Comparison of ENCODE assay signal across 30 cellular contexts in genomic region chr7:100840470-100841100, GRCh38. TPM values are rescaled to one million over a fixed set of nuclear protein-coding genes. Genes with fewer than 3 reads are reported as not detected.
DNase-seq lines count a peak whose midpoint lies in the region; TF ChIP-seq lines count a peak whose summit lies in the region.
"Had no signal": no experiment of that assay in that cellular context is flagged by ENCODE, and none has a peak within 500 bp of the region (broad histone marks: within the 10 kb centered on the region; RNA-seq: fewer than 3 reads in every experiment).

No MANE protein-coding gene starts in this region.

- no peaks in the 10 kb centered on the region for H4K20me1 ChIP-seq in smooth muscle cell (ENCODE audit: low read depth)

- H2BK5ac ChIP-seq in mesendoderm (ENCODE audit: low read length), result no peak overlapping the region

- H3K9me3 ChIP-seq in smooth muscle cell (replicated peaks; ENCODE audit: low read depth), result no peaks in the 10 kb centered on the region
- H3K9me3 ChIP-seq: ascending aorta, Caco-2 had no signal

- H3K9ac ChIP-seq in mesendoderm (ENCODE audit: low read length) (no peak overlapping the region), smooth muscle cell (ENCODE audit: low read depth) (no peak overlapping the region)

- H3K4me2 ChIP-seq in mesendoderm (ENCODE audit: low read length), result no peak overlapping the region
- peak overlapping the region; percentile 59 for H3K4me2 ChIP-seq in smooth muscle cell

- peak overlapping the region; percentile 62 for H2AFZ ChIP-seq in smooth muscle cell (ENCODE audit: low read depth)

- H3K4me3 ChIP-seq in mesendoderm (ENCODE audit: low read length) (no peak overlapping the region), smooth muscle cell (peak overlapping the region; percentile 8)
- H3K4me3 ChIP-seq: ascending aorta had no signal

- no peaks in the 10 kb centered on the region for H3K9me3 Mint-ChIP-seq in T-helper 2 cell treated with Interferon-gamma antibody and Interleukin-4, amounts not matched to agents 5 μg/mL and 100 μg/mL, for 36 hours
- H3K9me3 Mint-ChIP-seq: activated naive CD8-positive, alpha-beta T cell treated with anti-CD3 and anti-CD28 coated beads for 36 hours; effector memory CD8-positive, alpha-beta T cell; mesothelial cell of epicardium had no signal

- peak overlapping the region; percentile 9 for H3K27ac Mint-ChIP-seq in T-helper 2 cell treated with Interferon-gamma antibody and Interleukin-4, amounts not matched to agents 5 μg/mL and 100 μg/mL, for 36 hours
- H3K27ac Mint-ChIP-seq: activated CD8-positive, alpha-beta T cell treated with anti-CD3 and anti-CD28 coated beads, Interleukin-2, amount 10 ng/mL, durations not matched to agents 7 days and 5 days; activated naive CD8-positive, alpha-beta T cell treated with anti-CD3 and anti-CD28 coated beads for 36 hours had no signal

- no peak overlapping the region for H3K4ac ChIP-seq in mesendoderm (ENCODE audit: low read depth, low read length)

- H3K56ac ChIP-seq in mesendoderm (ENCODE audit: low read length), result peak overlapping the region; percentile 44

- no peaks in the 10 kb centered on the region for H3K79me1 ChIP-seq in mesendoderm (ENCODE audit: low read length)

- H3F3A ChIP-seq in smooth muscle cell (ENCODE audit: low read depth), result peaks cover 8% of the 10 kb centered on the region

- H3K36me3 Mint-ChIP-seq in T-helper 2 cell treated with Interferon-gamma antibody and Interleukin-4, amounts not matched to agents 5 μg/mL and 100 μg/mL, for 36 hours (ENCODE audit: low read depth), result no peaks in the 10 kb centered on the region
- H3K36me3 Mint-ChIP-seq: mesothelial cell of epicardium had no signal

- TF ChIP-seq CTCF in smooth muscle cell (IDR thresholded peaks at IDR 0.05; ENCODE audit: borderline replicate concordance, insufficient read depth, poor library complexity, severe bottlenecking), result no peak

- peaks cover 14% of the 10 kb centered on the region for H3K4me1 Mint-ChIP-seq in T-helper 2 cell treated with Interferon-gamma antibody and Interleukin-4, amounts not matched to agents 5 μg/mL and 100 μg/mL, for 36 hours (ENCODE audit: low read depth)

- H4K5ac ChIP-seq in mesendoderm (ENCODE audit: low read length), result no peak overlapping the region

- H3K36me3 ChIP-seq in mesendoderm (ENCODE audit: control insufficient read depth, insufficient read depth, low read length) (no peaks in the 10 kb centered on the region), smooth muscle cell (ENCODE audit: low read depth) (no peaks in the 10 kb centered on the region)
- H3K36me3 ChIP-seq: ascending aorta had no signal

- H3K27ac ChIP-seq in mesendoderm (ENCODE audit: low read depth, low read length) (no peak overlapping the region), smooth muscle cell (ENCODE audit: low read depth) (no peak overlapping the region)
- H3K27ac ChIP-seq: 22Rv1, ascending aorta, C4-2B, VCaP had no signal

- no peak overlapping the region for H3K23ac ChIP-seq in mesendoderm (ENCODE audit: low read length)

- H3K79me2 ChIP-seq in mesendoderm (ENCODE audit: control insufficient read depth, insufficient read depth, low read length) (no peaks in the 10 kb centered on the region), smooth muscle cell (ENCODE audit: low read depth) (no peaks in the 10 kb centered on the region)

- H4K8ac ChIP-seq in mesendoderm (ENCODE audit: low read depth, low read length), result no peak overlapping the region

- no peak overlapping the region for H3K4me3 Mint-ChIP-seq in T-helper 2 cell treated with Interferon-gamma antibody and Interleukin-4, amounts not matched to agents 5 μg/mL and 100 μg/mL, for 36 hours
- H3K4me3 Mint-ChIP-seq: activated CD8-positive, alpha-beta T cell treated with anti-CD3 and anti-CD28 coated beads, Interleukin-2, amount 10 ng/mL, durations not matched to agents 7 days and 5 days; activated naive CD8-positive, alpha-beta T cell treated with anti-CD3 and anti-CD28 coated beads for 36 hours; effector memory CD8-positive, alpha-beta T cell; mesothelial cell of epicardium had no signal

- no peaks in the 10 kb centered on the region for H3K27me3 ChIP-seq in mesendoderm (ENCODE audit: insufficient read depth, low read length, poor library complexity)
- no peaks in the 10 kb centered on the region for H3K27me3 ChIP-seq in smooth muscle cell (ENCODE audit: low read depth)
- H3K27me3 ChIP-seq: ascending aorta had no signal

- H2AK5ac ChIP-seq in mesendoderm (ENCODE audit: low read length), result no peak overlapping the region

- H2BK120ac ChIP-seq in mesendoderm (ENCODE audit: low read depth, low read length), result no peak overlapping the region

- no peak for DNase-seq in T-helper 2 cell treated with Interferon-gamma antibody and Interleukin-4, amounts not matched to agents 5 μg/mL and 100 μg/mL, for 36 hours (ENCODE audit: low spot score)
- no peak for DNase-seq in T-helper 2 cell
- DNase-seq in dermis blood vessel endothelial cell, result peak; percentile 18
- DNase-seq in mesendoderm, result peak; percentile 37
- DNase-seq in smooth muscle cell (lab: John Stamatoyannopoulos, UW; ENCODE audit: unreplicated experiment), result no peak
- DNase-seq in DMS 273 (lab: John Stamatoyannopoulos, UW; ENCODE audit: unreplicated experiment), result no peak
- DNase-seq in ACHN, result no peak
- DNase-seq in HUDEP-2 (lab: John Stamatoyannopoulos, UW; ENCODE audit: unreplicated experiment in 76 of 76), result no peak
- DNase-seq: activated CD4-positive, alpha-beta T cell treated with anti-CD3 and anti-CD28 coated beads for 4 hours; activated CD8-positive, alpha-beta T cell treated with anti-CD3 and anti-CD28 coated beads, Interleukin-2, amount 10 ng/mL, durations not matched to agents 7 days and 5 days; activated naive CD8-positive, alpha-beta T cell treated with anti-CD3 and anti-CD28 coated beads for 36 hours; Caco-2; cortex of kidney; effector memory CD8-positive, alpha-beta T cell; islet precursor cell; KG1; MM.1S; NCI-H1105 treated with DMSO at 0.1 percent for 48 hours; NCI-H2029; NCI-H524 treated with DMSO at 0.1 percent for 48 hours; NK-92 treated with Interleukin-12 subunit alpha and Interleukin-12 subunit beta, amount 100 ng/mL, for 24 hours; small intestine; stimulated activated CD4-positive, alpha-beta T cell treated with anti-CD3 and anti-CD28 coated beads, Interleukin-1b, Interleukin-23, amount 100 ng/mL, for 48 hours; stimulated activated naive CD4-positive, alpha-beta T cell treated with Interleukin-2 at 50 U/mL for 16 hours; T-helper 9 cell had no signal

- no CpG with 5 or more reads among the region's 8 CpGs for WGBS in mesendoderm (ENCODE audit: extremely low coverage, insufficient coverage, low lambda C conversion rate)
- 51% methylated on average over 8 of the region's 8 CpGs for WGBS in smooth muscle cell (ENCODE audit: low lambda C conversion rate)

- H3K4me1 ChIP-seq in mesendoderm (ENCODE audit: control insufficient read depth, low read depth, low read length) (peaks cover 6% of the 10 kb centered on the region), smooth muscle cell (ENCODE audit: low read depth) (peaks cover 30% of the 10 kb centered on the region)

- H3K27me3 Mint-ChIP-seq in T-helper 2 cell treated with Interferon-gamma antibody and Interleukin-4, amounts not matched to agents 5 μg/mL and 100 μg/mL, for 36 hours (ENCODE audit: low read depth), result peaks cover 11% of the 10 kb centered on the region
- H3K27me3 Mint-ChIP-seq: activated naive CD8-positive, alpha-beta T cell treated with anti-CD3 and anti-CD28 coated beads for 36 hours; effector memory CD8-positive, alpha-beta T cell had no signal

- in situ Hi-C loops in ACHN (cut with HindIII; ENCODE audit: low pct_ligation_motif_present, low pct_unique_long_range_greater_than_20kb, low sequenced_read_pairs), result loop anchor here (25.0 kb wide), 1 partner anchor 128 kb away; the partner anchor contains the start of genes EPO and POP7

- H3K18ac ChIP-seq in mesendoderm (ENCODE audit: low read length), result no peak overlapping the region

- H2BK15ac ChIP-seq in mesendoderm (replicated peaks; ENCODE audit: low read depth), result no peak overlapping the region

RNA-seq across cellular contexts. Expression of gene SLC12A9, which starts 11.9 kb away (rescaled TPM):
- total RNA-seq in dermis blood vessel endothelial cell (37.1 and 39.9 TPM in 2 replicates), smooth muscle cell (8.9 and 16.8 TPM in 2 replicates)
- 16.0 TPM for polyA plus RNA-seq in mesendoderm (2013, experiment 1 of 2)
- 16.1 TPM for polyA plus RNA-seq in mesendoderm (2013, experiment 2 of 2)
- 12.1 and 17.8 TPM in 2 replicates for polyA plus RNA-seq in smooth muscle cell

RNA-seq across cellular contexts. Expression of gene EPHB4, which starts 13.3 kb away (rescaled TPM):
- 415 and 590 TPM in 2 replicates for total RNA-seq in dermis blood vessel endothelial cell
- 64.2 TPM for polyA plus RNA-seq in mesendoderm (2013, experiment 1 of 2)
- polyA plus RNA-seq in mesendoderm (2013, experiment 2 of 2), result 64.1 TPM
- total RNA-seq in smooth muscle cell, result 45.4 and 49.4 TPM in 2 replicates
- polyA plus RNA-seq in smooth muscle cell, result 50.5 and 56.3 TPM in 2 replicates

RNA-seq across cellular contexts. Expression of gene TRIP6, which starts 26.6 kb away (rescaled TPM):
- total RNA-seq in dermis blood vessel endothelial cell (43.6 and 61.4 TPM in 2 replicates), smooth muscle cell (41.9 and 46.8 TPM in 2 replicates)
- polyA plus RNA-seq in mesendoderm (2013, experiment 1 of 2), result 84.1 TPM
- polyA plus RNA-seq in mesendoderm (2013, experiment 2 of 2), result 85.5 TPM
- polyA plus RNA-seq in smooth muscle cell, result 65.6 and 87.0 TPM in 2 replicates

RNA-seq across cellular contexts. Expression of gene SRRT, which starts 34.3 kb away (rescaled TPM):
- total RNA-seq in dermis blood vessel endothelial cell, result 43.9 and 53.9 TPM in 2 replicates
- 168 TPM for polyA plus RNA-seq in mesendoderm (2013, experiment 1 of 2)
- 157 TPM for polyA plus RNA-seq in mesendoderm (2013, experiment 2 of 2)
- 17.8 and 32.1 TPM in 2 replicates for total RNA-seq in smooth muscle cell
- polyA plus RNA-seq in smooth muscle cell, result 63.6 and 87.5 TPM in 2 replicates

RNA-seq across cellular contexts. Expression of gene UFSP1, which starts 48.9 kb away (rescaled TPM):
- 2.2 and 2.9 TPM in 2 replicates for total RNA-seq in dermis blood vessel endothelial cell
- 2.1 TPM for polyA plus RNA-seq in mesendoderm (2013, experiment 1 of 2)
- polyA plus RNA-seq in mesendoderm (2013, experiment 2 of 2), result 2.2 TPM
- 0.31 and 1.2 TPM in 2 replicates for total RNA-seq in smooth muscle cell
- 2.6 and 2.9 TPM in 2 replicates for polyA plus RNA-seq in smooth muscle cell

Comparison
In these comparisons a context has a peak if more than half of its experiments do, and no peak if none do; other contexts are left out.
1. DNase-seq: peak in dermis blood vessel endothelial cell (single experiment) and mesendoderm (single experiment); none in T-helper 2 cell treated with Interferon-gamma antibody and Interleukin-4, amounts not matched to agents 5 μg/mL and 100 μg/mL, for 36 hours (single experiment), T-helper 2 cell (0 of 5), smooth muscle cell (single experiment), DMS 273 (single experiment), ACHN (single experiment) and HUDEP-2 (0 of 76).